Comparison of ENCODE assay signal across 8 cellular contexts in genomic region chr5:112976432-112977309, GRCh38. TPM values are rescaled to one million over a fixed set of nuclear protein-coding genes. Genes with fewer than 3 reads are reported as not detected.
DNase-seq lines count a peak whose midpoint lies in the region; ATAC-seq and TF ChIP-seq lines count a peak whose summit lies in the region.

DCP2 (plus strand) TSS chr5:112976798; CDS start chr5:112976934, 136 bp downstream.

- ATAC-seq in HG03432 (IDR thresholded peaks at IDR 0.05; ENCODE audit: unreplicated experiment), result peak; percentile 97

- DNase-seq in AG20443 (ENCODE audit: low spot score), result peak; percentile 97
- DNase-seq in NCI-H510A (lab: John Stamatoyannopoulos, UW), result peak; percentile 79
- peak; percentile 89 for DNase-seq in activated CD4-positive, alpha-beta T cell treated with anti-CD3 and anti-CD28 coated beads for 1 hour
- peak; percentile 97 for DNase-seq in cerebellum (ENCODE audit: low spot score)
- DNase-seq in islet precursor cell, result peak; percentile 99
- DNase-seq in stimulated activated CD4-positive, alpha-beta T cell treated with anti-CD3 and anti-CD28 coated beads, Interleukin-12 subunit alpha, Interleukin-12 subunit beta, amount 100 ng/mL, for 48 hours (ENCODE audit: low read depth in 2 of 3, low spot score in 1 of 3), result peak; percentile 87 to 93 (median 91)

- peak; percentile 96 for TF ChIP-seq POLR2A in GM19099 (IDR thresholded peaks at IDR 0.05; ENCODE audit: extremely low read depth, insufficient read length, low read depth)

RNA-seq across cellular contexts. Expression of gene DCP2, which starts in this region (rescaled TPM):
- 84.1 TPM for total RNA-seq in cerebellum

Comparison
In these comparisons a context has a peak if more than half of its experiments do, and no peak if none do; other contexts are left out.
1. Peak in every context shown above with its lines: DNase-seq and ATAC-seq.